Comparison of ENCODE assay signal across 9 cellular contexts in the genomic region with DNA sequence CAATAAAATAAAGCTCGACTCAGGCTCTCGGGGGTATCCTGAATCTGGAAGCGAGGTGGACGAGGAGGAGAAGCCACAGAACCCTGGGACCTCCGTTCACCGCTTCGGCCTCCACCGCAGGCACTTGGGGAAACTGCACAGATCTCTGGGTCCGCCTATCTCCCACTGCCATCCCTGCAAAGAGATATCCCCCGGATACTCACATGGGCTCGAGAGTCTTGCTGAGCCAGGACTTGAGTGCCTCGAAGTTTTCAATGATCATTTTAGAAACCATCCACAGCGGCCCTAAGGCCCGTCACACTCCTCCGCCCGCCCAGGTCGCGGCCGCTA. TPM values are rescaled to one million over a fixed set of nuclear protein-coding genes. Genes with fewer than 3 reads are reported as not detected.
DNase-seq lines count a peak whose midpoint lies in the region; ATAC-seq and TF ChIP-seq lines count a peak whose summit lies in the region.
"Had no signal": no experiment of that assay in that cellular context is flagged by ENCODE, and none has a peak within 500 bp of the region (broad histone marks: within the 10 kb centered on the region; RNA-seq: fewer than 3 reads in every experiment).

No MANE protein-coding gene starts in this region.

- peaks cover 18 to 26% of the 10 kb centered on the region in 2 donors for H3K4me1 Mint-ChIP-seq in immature natural killer cell
- H3K4me1 Mint-ChIP-seq in activated T-helper 2 cell treated with anti-CD3 and anti-CD28 coated beads, Interferon-gamma antibody, Interleukin-2, Interleukin-4, amounts not matched to agents 10 μg/mL and 5 μg/mL and 100 μg/mL, durations not matched to agents 14 hours and 24 hours and 36 hours (ENCODE audit: low read depth), result peaks cover 47% of the 10 kb centered on the region

- no peak overlapping the region for H3K27ac Mint-ChIP-seq in immature natural killer cell
- no peak overlapping the region for H3K27ac Mint-ChIP-seq in activated T-helper 2 cell treated with anti-CD3 and anti-CD28 coated beads, Interferon-gamma antibody, Interleukin-2, Interleukin-4, amounts not matched to agents 10 μg/mL and 5 μg/mL and 100 μg/mL, durations not matched to agents 14 hours and 24 hours and 36 hours

- H3K27me3 ChIP-seq in Panc1 (ENCODE audit: control insufficient read depth, insufficient read depth, low read length) (no peaks in the 10 kb centered on the region), skeletal muscle satellite cell (ENCODE audit: control insufficient read depth, insufficient read depth, low read length) (no peaks in the 10 kb centered on the region)

- no TSS peak for BruUV-seq in Panc1 (replicated peaks; lab: Mats Ljungman, UMichigan)

- H3K36me3 Mint-ChIP-seq in immature natural killer cell, result no peaks in the 10 kb centered on the region
- H3K36me3 Mint-ChIP-seq in activated T-helper 2 cell treated with anti-CD3 and anti-CD28 coated beads, Interferon-gamma antibody, Interleukin-2, Interleukin-4, amounts not matched to agents 10 μg/mL and 5 μg/mL and 100 μg/mL, durations not matched to agents 14 hours and 24 hours and 36 hours (ENCODE audit: low read depth), result peaks cover 27% of the 10 kb centered on the region

- H3K4me1 ChIP-seq in Panc1 (ENCODE audit: control insufficient read depth, insufficient read depth, low read length) (peaks cover 29% of the 10 kb centered on the region), skeletal muscle satellite cell (ENCODE audit: control insufficient read depth, insufficient read depth, low read length) (peaks cover 31% of the 10 kb centered on the region)

- intact Hi-C loops in Panc1 (cut with micrococcal nuclease; ENCODE audit: unreplicated experiment), result no loop called here
- intact Hi-C loops in activated T-helper 2 cell treated with anti-CD3 and anti-CD28 coated beads, Interferon-gamma antibody, Interleukin-2, Interleukin-4, amounts not matched to agents 10 μg/mL and 5 μg/mL and 100 μg/mL, durations not matched to agents 14 hours and 24 hours and 36 hours (cut with micrococcal nuclease), result loop anchor here (5.0 to 10.0 kb wide), 3 partner anchors 137 to 1381 kb away; partner anchors contain the start of gene OBI1

- H3K9me3 ChIP-seq in Panc1 (ENCODE audit: control insufficient read depth, insufficient read depth, low read depth, low read length) (no peaks in the 10 kb centered on the region), skeletal muscle satellite cell (replicated peaks; ENCODE audit: low read length) (no peaks in the 10 kb centered on the region)

- H3K9ac ChIP-seq in skeletal muscle satellite cell (ENCODE audit: low read depth, low read length), result peak overlapping the region; percentile 92

- DNase-seq in NOMO-1 treated with DMSO at 0.1 percent for 48 hours (lab: John Stamatoyannopoulos, UW; ENCODE audit: unreplicated experiment), result peak; percentile 33
- DNase-seq in NOMO-1 treated with dmso at 0.1 percent for 144 hours (lab: John Stamatoyannopoulos, UW; ENCODE audit: unreplicated experiment), result no peak
- DNase-seq in Panc1 (ENCODE audit: low read depth, low spot score), result no peak
- DNase-seq in germinal center (ENCODE audit: low spot score), result peak; percentile 20
- no peak for DNase-seq in immature natural killer cell
- DNase-seq in activated T-helper 2 cell treated with anti-CD3 and anti-CD28 coated beads, Interferon-gamma antibody, Interleukin-2, Interleukin-4, amounts not matched to agents 10 μg/mL and 5 μg/mL and 100 μg/mL, durations not matched to agents 14 hours and 24 hours and 36 hours (ENCODE audit: low spot score), result no peak

- no peak for TF ChIP-seq CTCF in Panc1 (IDR thresholded peaks at IDR 0.05)

- H3K36me3 ChIP-seq in Panc1 (ENCODE audit: control insufficient read depth, insufficient read depth, low read length) (peaks cover 11% of the 10 kb centered on the region), skeletal muscle satellite cell (ENCODE audit: insufficient read depth, low read length) (no peaks in the 10 kb centered on the region)

- in situ Hi-C loops in Panc1 (cut with HindIII; ENCODE audit: low pct_unique_long_range_greater_than_20kb, low sequenced_read_pairs), result no loop called here

- H3K4me3 Mint-ChIP-seq in immature natural killer cell, result no peak overlapping the region
- no peak overlapping the region for H3K4me3 Mint-ChIP-seq in activated T-helper 2 cell treated with anti-CD3 and anti-CD28 coated beads, Interferon-gamma antibody, Interleukin-2, Interleukin-4, amounts not matched to agents 10 μg/mL and 5 μg/mL and 100 μg/mL, durations not matched to agents 14 hours and 24 hours and 36 hours (ENCODE audit: low read depth)

- peaks cover 2 to 8% (median 7%) of the 10 kb centered on the region in 3 donors for H3K27me3 Mint-ChIP-seq in immature natural killer cell (ENCODE audit: low read depth in 3 of 3)
- H3K27me3 Mint-ChIP-seq in activated T-helper 2 cell treated with anti-CD3 and anti-CD28 coated beads, Interferon-gamma antibody, Interleukin-2, Interleukin-4, amounts not matched to agents 10 μg/mL and 5 μg/mL and 100 μg/mL, durations not matched to agents 14 hours and 24 hours and 36 hours (ENCODE audit: low read depth), result no peaks in the 10 kb centered on the region
- H3K27me3 Mint-ChIP-seq: brain had no signal

- CTCF ChIA-PET in Panc1 (lab: Charles Lee), result no interaction called here

- H3K9me3 Mint-ChIP-seq in immature natural killer cell, result no peaks in the 10 kb centered on the region
- no peaks in the 10 kb centered on the region for H3K9me3 Mint-ChIP-seq in activated T-helper 2 cell treated with anti-CD3 and anti-CD28 coated beads, Interferon-gamma antibody, Interleukin-2, Interleukin-4, amounts not matched to agents 10 μg/mL and 5 μg/mL and 100 μg/mL, durations not matched to agents 14 hours and 24 hours and 36 hours
- H3K9me3 Mint-ChIP-seq: brain had no signal

- POLR2A ChIA-PET in Panc1 (lab: Charles Lee), result interaction anchor here (0.8 kb wide), 1 partner anchor 78 kb away, joined by 4 read pairs; no protein-coding TSS in a partner anchor

- peak overlapping the region; percentile 79 to 92 for H3K4me3 ChIP-seq in Panc1 (ENCODE audit: low read depth in 2 of 2, low read length in 2 of 2)
- peak overlapping the region; percentile 91 for H3K4me3 ChIP-seq in skeletal muscle satellite cell (ENCODE audit: low read length)

- H3K27ac ChIP-seq in Panc1 (ENCODE audit: low read length), result peak overlapping the region; percentile 92

- ATAC-seq in HG02885 (IDR thresholded peaks at IDR 0.05; ENCODE audit: poor library complexity, unreplicated experiment), result peak; percentile 45
- peak; percentile 78 for ATAC-seq in Panc1

- H3K4me2 ChIP-seq in skeletal muscle satellite cell (ENCODE audit: low read length), result peak overlapping the region; percentile 92

RNA-seq across cellular contexts. Expression of gene RBM26, which starts 0.6 kb away (rescaled TPM):
- 32.2 TPM for total RNA-seq in Panc1 (2021; ENCODE audit: unreplicated experiment)
- 13.4 TPM for polyA plus RNA-seq in Panc1 (2012; ENCODE audit: insufficient read length)
- 26.6 and 33.2 TPM in 2 replicates for total RNA-seq in skeletal muscle satellite cell (2012; rRNA removed)
- polyA plus RNA-seq in immature natural killer cell, result 10 to 100 TPM in 1 of 3 donors, 1 to 10 TPM in 2; 5.4 to 11.9 (median 6.2) TPM
- 93.7 and 94.2 TPM in 2 replicates for total RNA-seq in activated T-helper 2 cell treated with anti-CD3 and anti-CD28 coated beads, Interferon-gamma antibody, Interleukin-2, Interleukin-4, amounts not matched to agents 10 μg/mL and 5 μg/mL and 100 μg/mL, durations not matched to agents 14 hours and 24 hours and 36 hours

Comparison
In these comparisons a context has a peak if more than half of its experiments do, and no peak if none do; other contexts are left out.
1. DNase-seq: peak in NOMO-1 treated with DMSO at 0.1 percent for 48 hours (single experiment) and germinal center (single experiment); none in NOMO-1 treated with dmso at 0.1 percent for 144 hours (single experiment), Panc1 (single experiment), immature natural killer cell (0 of 3) and activated T-helper 2 cell treated with anti-CD3 and anti-CD28 coated beads, Interferon-gamma antibody, Interleukin-2, Interleukin-4, amounts not matched to agents 10 μg/mL and 5 μg/mL and 100 μg/mL, durations not matched to agents 14 hours and 24 hours and 36 hours (single experiment).